1 cellular context compared by ENCODE assay signal in genomic region chr2:74482801-74483674, GRCh38.
TF ChIP-seq lines count a peak whose summit lies in the region.

A gene with protein sequence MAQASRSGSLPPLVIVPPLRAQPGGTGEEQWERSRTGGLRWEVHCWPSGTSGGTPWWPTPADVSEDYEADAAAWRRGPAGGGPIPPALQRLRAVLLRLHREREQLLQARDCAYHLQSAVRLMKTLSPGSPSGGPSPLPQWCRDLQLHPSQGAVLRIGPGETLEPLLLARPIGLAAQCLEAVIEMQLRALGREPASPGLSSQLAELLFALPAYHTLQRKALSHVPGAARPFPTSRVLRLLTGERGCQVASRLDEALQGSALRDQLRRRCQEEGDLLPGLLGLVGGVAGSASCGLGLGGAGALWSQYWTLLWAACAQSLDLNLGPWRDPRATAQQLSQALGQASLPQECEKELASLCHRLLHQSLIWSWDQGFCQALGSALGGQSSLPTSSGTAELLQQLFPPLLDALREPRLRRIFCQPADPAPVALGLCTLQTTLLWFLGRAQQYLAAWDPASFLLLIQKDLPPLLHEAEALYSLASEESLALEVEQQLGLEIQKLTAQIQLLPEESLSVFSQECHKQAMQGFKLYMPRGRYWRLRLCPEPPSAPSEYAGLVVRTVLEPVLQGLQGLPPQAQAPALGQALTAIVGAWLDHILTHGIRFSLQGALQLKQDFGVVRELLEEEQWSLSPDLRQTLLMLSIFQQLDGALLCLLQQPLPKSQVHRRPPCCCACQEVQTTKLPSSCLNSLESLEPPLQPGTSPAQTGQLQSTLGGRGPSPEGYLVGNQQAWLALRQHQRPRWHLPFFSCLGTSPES (minus strand): TSS chr2:74482998. CDS start chr2:74482837, 161 bp downstream.
Gene TTC31, plus strand, starts transcription at chr2:74483081. Its CDS starts 15 bp downstream, at chr2:74483096.

TF ChIP-seq in HepG2, 621 proteins besides CTCF, POLR2A, EP300 and RAD21 (continued from another document and continues in another):
- TF ChIP-seq, protein P1, sequence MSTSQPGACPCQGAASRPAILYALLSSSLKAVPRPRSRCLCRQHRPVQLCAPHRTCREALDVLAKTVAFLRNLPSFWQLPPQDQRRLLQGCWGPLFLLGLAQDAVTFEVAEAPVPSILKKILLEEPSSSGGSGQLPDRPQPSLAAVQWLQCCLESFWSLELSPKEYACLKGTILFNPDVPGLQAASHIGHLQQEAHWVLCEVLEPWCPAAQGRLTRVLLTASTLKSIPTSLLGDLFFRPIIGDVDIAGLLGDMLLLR (CRISPR knock-in tag; IDR thresholded peaks at IDR 0.05) = peak; percentile 88
- TF ChIP-seq GATAD2A (CRISPR knock-in tag; IDR thresholded peaks at IDR 0.05) = peak; percentile 81
- peak; percentile 33 for TF ChIP-seq ZEB1 (IDR thresholded peaks at IDR 0.05; ENCODE audit: insufficient replicate concordance, low read depth)
- peak; percentile 87 for TF ChIP-seq ZNF556 (CRISPR knock-in tag; IDR thresholded peaks at IDR 0.05; ENCODE audit: borderline replicate concordance)
- TF ChIP-seq ZBTB3 (CRISPR knock-in tag; IDR thresholded peaks at IDR 0.05; ENCODE audit: borderline replicate concordance, low read depth) = 0 out of 2 replicates have a peak, but pooled peaks have one; percentile 68
- TF ChIP-seq, protein P2, sequence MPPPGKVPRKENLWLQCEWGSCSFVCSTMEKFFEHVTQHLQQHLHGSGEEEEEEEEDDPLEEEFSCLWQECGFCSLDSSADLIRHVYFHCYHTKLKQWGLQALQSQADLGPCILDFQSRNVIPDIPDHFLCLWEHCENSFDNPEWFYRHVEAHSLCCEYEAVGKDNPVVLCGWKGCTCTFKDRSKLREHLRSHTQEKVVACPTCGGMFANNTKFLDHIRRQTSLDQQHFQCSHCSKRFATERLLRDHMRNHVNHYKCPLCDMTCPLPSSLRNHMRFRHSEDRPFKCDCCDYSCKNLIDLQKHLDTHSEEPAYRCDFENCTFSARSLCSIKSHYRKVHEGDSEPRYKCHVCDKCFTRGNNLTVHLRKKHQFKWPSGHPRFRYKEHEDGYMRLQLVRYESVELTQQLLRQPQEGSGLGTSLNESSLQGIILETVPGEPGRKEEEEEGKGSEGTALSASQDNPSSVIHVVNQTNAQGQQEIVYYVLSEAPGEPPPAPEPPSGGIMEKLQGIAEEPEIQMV (CRISPR knock-in tag; IDR thresholded peaks at IDR 0.05; ENCODE audit: low read depth) = peak; percentile 97; the same call in 1 of the 2 replicates
- TF ChIP-seq ZNF883 (CRISPR knock-in tag; IDR thresholded peaks at IDR 0.05; ENCODE audit: not compliant biosample characterization) = peak; percentile 81
- no peak for TF ChIP-seq ATF5 (CRISPR knock-in tag; IDR thresholded peaks at IDR 0.05; ENCODE audit: low read depth)
- 0 out of 2 replicates have a peak, but pooled peaks have one; percentile 48 for TF ChIP-seq ZNF772 (CRISPR knock-in tag; IDR thresholded peaks at IDR 0.05)
- peak; percentile 44 for TF ChIP-seq AGO1 (IDR thresholded peaks at IDR 0.05; ENCODE audit: low read depth, low read length, poor library complexity, severe bottlenecking)
- TF ChIP-seq PRDM4 (CRISPR knock-in tag; IDR thresholded peaks at IDR 0.05; ENCODE audit: borderline replicate concordance) = no peak
- no peak for TF ChIP-seq ZNF17 (CRISPR knock-in tag; IDR thresholded peaks at IDR 0.05)
- peak; percentile 93 for TF ChIP-seq HNF4A (CRISPR knock-in tag; IDR thresholded peaks at IDR 0.05)
- 0 out of 2 replicates have a peak, but pooled peaks have one; percentile 32 for TF ChIP-seq TCF7 (IDR thresholded peaks at IDR 0.05; ENCODE audit: low read depth)
- TF ChIP-seq ZNF124 (CRISPR knock-in tag; IDR thresholded peaks at IDR 0.05) = peak; percentile 46; the same call in 1 of the 2 replicates
- TF ChIP-seq MTF1 (CRISPR knock-in tag; IDR thresholded peaks at IDR 0.05) = no peak
- peak; percentile 93 for TF ChIP-seq SMAD3 (CRISPR knock-in tag; IDR thresholded peaks at IDR 0.05)
- 0 out of 2 replicates have a peak, but pooled peaks have one; percentile 10 for TF ChIP-seq NFIB (CRISPR knock-in tag; IDR thresholded peaks at IDR 0.05; ENCODE audit: borderline replicate concordance)
- TF ChIP-seq ZBTB43 (CRISPR knock-in tag; conservative IDR thresholded peaks at IDR 0.05) = peak; percentile 67; the same call in 1 of the 2 replicates
- peak; percentile 49 for TF ChIP-seq ATF2 (CRISPR knock-in tag; IDR thresholded peaks at IDR 0.05)
- TF ChIP-seq ZNF576 (CRISPR knock-in tag; IDR thresholded peaks at IDR 0.05) = peak; percentile 68; the same call in 1 of the 2 replicates
- TF ChIP-seq ZKSCAN8 (CRISPR knock-in tag; IDR thresholded peaks at IDR 0.05; ENCODE audit: borderline replicate concordance) = peak; percentile 55
- TF ChIP-seq NFAT5 (CRISPR knock-in tag; IDR thresholded peaks at IDR 0.05) = peak; percentile 43; the same call in 1 of the 2 replicates
- TF ChIP-seq SMC3 (IDR thresholded peaks at IDR 0.05; ENCODE audit: low read length) = peak; percentile 89
- TF ChIP-seq, protein P3, sequence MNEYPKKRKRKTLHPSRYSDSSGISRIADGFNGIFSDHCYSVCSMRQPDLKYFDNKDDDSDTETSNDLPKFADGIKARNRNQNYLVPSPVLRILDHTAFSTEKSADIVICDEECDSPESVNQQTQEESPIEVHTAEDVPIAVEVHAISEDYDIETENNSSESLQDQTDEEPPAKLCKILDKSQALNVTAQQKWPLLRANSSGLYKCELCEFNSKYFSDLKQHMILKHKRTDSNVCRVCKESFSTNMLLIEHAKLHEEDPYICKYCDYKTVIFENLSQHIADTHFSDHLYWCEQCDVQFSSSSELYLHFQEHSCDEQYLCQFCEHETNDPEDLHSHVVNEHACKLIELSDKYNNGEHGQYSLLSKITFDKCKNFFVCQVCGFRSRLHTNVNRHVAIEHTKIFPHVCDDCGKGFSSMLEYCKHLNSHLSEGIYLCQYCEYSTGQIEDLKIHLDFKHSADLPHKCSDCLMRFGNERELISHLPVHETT (CRISPR knock-in tag; conservative IDR thresholded peaks at IDR 0.05) = peak; percentile 48; the same call in 1 of the 2 replicates
- TF ChIP-seq, protein P4, sequence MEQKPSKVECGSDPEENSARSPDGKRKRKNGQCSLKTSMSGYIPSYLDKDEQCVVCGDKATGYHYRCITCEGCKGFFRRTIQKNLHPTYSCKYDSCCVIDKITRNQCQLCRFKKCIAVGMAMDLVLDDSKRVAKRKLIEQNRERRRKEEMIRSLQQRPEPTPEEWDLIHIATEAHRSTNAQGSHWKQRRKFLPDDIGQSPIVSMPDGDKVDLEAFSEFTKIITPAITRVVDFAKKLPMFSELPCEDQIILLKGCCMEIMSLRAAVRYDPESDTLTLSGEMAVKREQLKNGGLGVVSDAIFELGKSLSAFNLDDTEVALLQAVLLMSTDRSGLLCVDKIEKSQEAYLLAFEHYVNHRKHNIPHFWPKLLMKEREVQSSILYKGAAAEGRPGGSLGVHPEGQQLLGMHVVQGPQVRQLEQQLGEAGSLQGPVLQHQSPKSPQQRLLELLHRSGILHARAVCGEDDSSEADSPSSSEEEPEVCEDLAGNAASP (CRISPR knock-in tag; IDR thresholded peaks at IDR 0.05; ENCODE audit: borderline replicate concordance) = peak; percentile 77
- TF ChIP-seq POGK (CRISPR knock-in tag; conservative IDR thresholded peaks at IDR 0.05) = peak; percentile 68
- no peak for TF ChIP-seq EZH2 (conservative IDR thresholded peaks at IDR 0.05; ENCODE audit: low read depth, low read length)
